ENCODE assay signal across 21 cellular contexts in genomic region chr11:16610738-16611388, GRCh38.
A peak's percentile ranks its signal among the peaks of the same experiment; 100 is the strongest.
DNase-seq lines count a peak whose midpoint lies in the region; ATAC-seq, FAIRE-seq and TF ChIP-seq lines count a peak whose summit lies in the region.
"Had no signal": no experiment of that assay in that cellular context is flagged by ENCODE, and none has a peak within 500 bp of the region (broad histone marks: within the 10 kb centered on the region; RNA-seq: fewer than 3 reads in every experiment).

No MANE protein-coding gene starts in this region.

- POLR2A ChIA-PET in GM10248 (lab: Yijun Ruan, JAX) = no interaction called here

- no peaks in the 10 kb centered on the region for H3K79me2 ChIP-seq in keratinocyte (ENCODE audit: control insufficient read depth, insufficient read depth, low read length)

- no peaks in the 10 kb centered on the region for H3K36me3 Mint-ChIP-seq in chondrocyte (ENCODE audit: low read depth)
- no peaks in the 10 kb centered on the region for H3K36me3 Mint-ChIP-seq in progenitor cell of endocrine pancreas (ENCODE audit: insufficient read depth)

- H3K27ac Mint-ChIP-seq in chondrocyte (ENCODE audit: unreplicated experiment) (no peak overlapping the region), progenitor cell of endocrine pancreas (no peak overlapping the region)
- H3K27ac Mint-ChIP-seq: activated naive CD4-positive, alpha-beta T cell treated with anti-CD3 and anti-CD28 coated beads, Interleukin-2, amount 50 U/mL, for 72 hours; dendritic cell treated with granulocyte-macrophage colony-stimulating factor and Interleukin-4, amounts not matched to agents 40 ng/mL and 50 ng/mL, for 4 days had no signal

- no peaks in the 10 kb centered on the region for H3K9me1 ChIP-seq in keratinocyte (ENCODE audit: control insufficient read depth, extremely low read depth, insufficient read depth, low read length)

- H3K4me1 Mint-ChIP-seq in chondrocyte (ENCODE audit: low read depth) (peaks cover 25% of the 10 kb centered on the region), progenitor cell of endocrine pancreas (ENCODE audit: low read depth) (peaks cover 22% of the 10 kb centered on the region)

- H3K9me3 ChIP-seq in keratinocyte (ENCODE audit: control insufficient read depth, low read depth, low read length) = no peaks in the 10 kb centered on the region
- H3K9me3 ChIP-seq: left ventricle myocardium inferior, prostate gland, upper lobe of right lung had no signal

- H3K27me3 Mint-ChIP-seq in chondrocyte (ENCODE audit: low read depth) (peaks cover 2% of the 10 kb centered on the region), progenitor cell of endocrine pancreas (peaks cover 6% of the 10 kb centered on the region)

- CTCF ChIA-PET in GM10248 (lab: Yijun Ruan, JAX) = interaction anchor here (1.0 to 2.0 kb wide), 2 partner anchors 15 to 670 kb away, joined by 3 to 4 read pairs; no protein-coding TSS in a partner anchor

- no peak overlapping the region for H3K9ac ChIP-seq in keratinocyte (ENCODE audit: control insufficient read depth, extremely low read depth, insufficient read depth, low read length)
- H3K9ac ChIP-seq: BLaER1 had no signal

- no peak for ATAC-seq in GM21737 (IDR thresholded peaks at IDR 0.05; ENCODE audit: unreplicated experiment)
- ATAC-seq: activated naive CD4-positive, alpha-beta T cell treated with anti-CD3 and anti-CD28 coated beads, Interleukin-2, amount 50 U/mL, for 72 hours; upper lobe of right lung had no signal

- H3K4me3 Mint-ChIP-seq in chondrocyte (ENCODE audit: unreplicated experiment) (no peak overlapping the region), progenitor cell of endocrine pancreas (ENCODE audit: low read depth) (peak overlapping the region; percentile 20)
- H3K4me3 Mint-ChIP-seq: dendritic cell treated with granulocyte-macrophage colony-stimulating factor and Interleukin-4, amounts not matched to agents 40 ng/mL and 50 ng/mL, for 4 days had no signal

- TF ChIP-seq CTCF in GM10248 (IDR thresholded peaks at IDR 0.05; ENCODE audit: control extremely low read depth, extremely low read depth, low read depth, missing control alignments) = no peak
- TF ChIP-seq CTCF in chondrocyte (IDR thresholded peaks at IDR 0.05) = no peak
- no peak for TF ChIP-seq CTCF in keratinocyte (optimal IDR thresholded peaks at IDR 0.05 in 1 of 3, IDR thresholded peaks at IDR 0.05 in 1 of 3, conservative IDR thresholded peaks at IDR 0.05 in 1 of 3; ENCODE audit: extremely low read depth in 1 of 3, insufficient read depth in 2 of 3, low read length in 3 of 3)
- no peak for TF ChIP-seq CTCF in progenitor cell of endocrine pancreas (IDR thresholded peaks at IDR 0.05; ENCODE audit: unreplicated experiment)

- no peaks in the 10 kb centered on the region for H4K20me1 ChIP-seq in keratinocyte (ENCODE audit: control insufficient read depth, extremely low read depth, insufficient read depth, low read length)

- H3K27ac ChIP-seq in keratinocyte (ENCODE audit: control insufficient read depth, insufficient read depth, low read length) = no peak overlapping the region
- H3K27ac ChIP-seq: BLaER1, left ventricle myocardium inferior, prostate gland, upper lobe of right lung had no signal

- peak overlapping the region; percentile 27 for H3K4me2 ChIP-seq in keratinocyte (ENCODE audit: control insufficient read depth, extremely low read depth, insufficient read depth, low read depth, low read length)
- H3K4me2 ChIP-seq: BLaER1 had no signal

- peaks cover 46% of the 10 kb centered on the region for H3K27me3 ChIP-seq in keratinocyte (ENCODE audit: control insufficient read depth, extremely low read depth, insufficient read depth, low read length)

- H3K4me3 ChIP-seq in keratinocyte (ENCODE audit: control insufficient read depth in 2 of 3, extremely low read depth in 1 of 3, insufficient read depth in 2 of 3, low read depth in 1 of 3, low read length in 3 of 3) = no peak overlapping the region
- H3K4me3 ChIP-seq: BLaER1, prostate gland, upper lobe of right lung had no signal

- no peak overlapping the region for H2AFZ ChIP-seq in keratinocyte (ENCODE audit: control insufficient read depth, low read length)

- peaks cover 24% of the 10 kb centered on the region for H3K4me1 ChIP-seq in keratinocyte (ENCODE audit: control insufficient read depth, extremely low read depth, insufficient read depth, low read length)

- H3K9me3 Mint-ChIP-seq in chondrocyte (ENCODE audit: low read depth) (no peaks in the 10 kb centered on the region), progenitor cell of endocrine pancreas (ENCODE audit: low read depth) (no peaks in the 10 kb centered on the region)
- H3K9me3 Mint-ChIP-seq: activated naive CD4-positive, alpha-beta T cell treated with anti-CD3 and anti-CD28 coated beads, Interleukin-2, amount 50 U/mL, for 72 hours; dendritic cell treated with granulocyte-macrophage colony-stimulating factor and Interleukin-4, amounts not matched to agents 40 ng/mL and 50 ng/mL, for 4 days had no signal

- H3K36me3 ChIP-seq in keratinocyte (ENCODE audit: control insufficient read depth in 2 of 2, extremely low read depth in 1 of 2, insufficient read depth in 2 of 2, low read length in 2 of 2) = no peaks in the 10 kb centered on the region
- H3K36me3 ChIP-seq: BLaER1, left ventricle myocardium inferior, prostate gland, upper lobe of right lung had no signal

- FAIRE-seq in keratinocyte (lab: Jason Lieb, UNC) = no peak

- DNase-seq in GM10248 (ENCODE audit: extremely low spot score) (peak; percentile 5), chondrocyte (ENCODE audit: low spot score) (peak; percentile 81), keratinocyte (ENCODE audit: low read depth, low spot score) (no peak), progenitor cell of endocrine pancreas (ENCODE audit: low spot score, unreplicated experiment) (no peak), KG1 (lab: John Stamatoyannopoulos, UW) (no peak), HK-2 (ENCODE audit: unreplicated experiment) (no peak), cerebellar cortex (ENCODE audit: low spot score) (no peak)
- DNase-seq: activated CD4-positive, alpha-beta T cell treated with anti-CD3 and anti-CD28 coated beads, Interleukin-2, amount 50 U/mL, for 4 hours; KBM-7; left ventricle myocardium inferior; MM.1S; NCI-H1417; NCI-H2107; OCI-M1; T-helper 9 cell; upper lobe of right lung had no signal

- dilution Hi-C loops in keratinocyte (cut with MboI; ENCODE audit: extremely low pct_ligation_motif_present, low sequenced_read_pairs) = no loop called here

Comparison
In these comparisons a context has a peak if more than half of its experiments do, and no peak if none do; other contexts are left out.
1. DNase-seq: peak in GM10248 (single experiment) and chondrocyte (single experiment); none in keratinocyte (single experiment), progenitor cell of endocrine pancreas (single experiment), KG1 (single experiment), HK-2 (single experiment) and cerebellar cortex (single experiment).